ENCODE assay signal across 25 cellular contexts in the genomic region with DNA sequence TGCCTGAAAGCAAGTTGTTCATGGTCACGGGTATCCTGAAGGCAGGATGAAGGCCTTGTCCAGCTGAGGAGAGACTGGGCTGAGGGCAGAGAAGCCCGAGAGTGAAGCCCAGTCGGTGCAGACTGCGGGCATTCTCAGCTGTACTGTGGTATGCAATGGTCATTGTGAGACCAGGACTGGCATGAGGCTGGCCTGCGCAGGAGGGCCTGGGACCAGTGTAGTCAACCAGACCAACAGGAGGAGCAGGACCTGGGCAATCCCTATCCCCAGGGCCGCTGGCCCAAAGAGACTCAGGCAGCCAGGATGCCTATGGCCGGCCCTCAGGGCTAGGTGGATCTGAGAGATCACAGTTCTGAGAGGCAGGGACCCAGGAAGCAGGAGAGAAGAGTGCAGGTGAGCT.
"Had no signal": no experiment of that assay in that cellular context is flagged by ENCODE, and none has a peak within 500 bp of the region (broad histone marks: within the 10 kb centered on the region; RNA-seq: fewer than 3 reads in every experiment).

No MANE protein-coding gene starts in this region.

- H3K9me3 Mint-ChIP-seq: immature natural killer cell; naive thymus-derived CD4-positive, alpha-beta T cell; natural killer cell treated with Interleukin-12 subunit alpha and Interleukin-12 subunit beta and Interleukin-15 and Interleukin-18, amount 100 ng/mL, for 72 hours; stimulated activated naive CD8-positive, alpha-beta T cell treated with anti-CD3 and anti-CD28 coated beads, Interleukin-15, Interleukin-2, amounts not matched to agents 100 ng/mL and 50 ng/mL, for 24 hours had no signal

- H3K4me3 Mint-ChIP-seq: immature natural killer cell; naive thymus-derived CD4-positive, alpha-beta T cell; natural killer cell treated with Interleukin-12 subunit alpha and Interleukin-12 subunit beta and Interleukin-15 and Interleukin-18, amount 100 ng/mL, for 72 hours; stimulated activated naive CD8-positive, alpha-beta T cell treated with anti-CD3 and anti-CD28 coated beads, Interleukin-15, Interleukin-2, amounts not matched to agents 100 ng/mL and 50 ng/mL, for 24 hours had no signal

- H3K36me3 ChIP-seq: pancreas, prostate gland, thoracic aorta had no signal

- H3K27me3 Mint-ChIP-seq: naive thymus-derived CD4-positive, alpha-beta T cell; stimulated activated naive CD8-positive, alpha-beta T cell treated with anti-CD3 and anti-CD28 coated beads, Interleukin-15, Interleukin-2, amounts not matched to agents 100 ng/mL and 50 ng/mL, for 24 hours had no signal

- H3K4me3 ChIP-seq: left ventricle myocardium inferior, lung, mucosa of descending colon, pancreas, prostate gland, skin epidermis, suprapubic skin, thoracic aorta, tibial artery, upper lobe of right lung had no signal

- H3K9me3 ChIP-seq: left ventricle myocardium inferior, mucosa of descending colon, pancreas, prostate gland, suprapubic skin, thoracic aorta, tibial artery, upper lobe of right lung had no signal

- H3K27ac Mint-ChIP-seq: immature natural killer cell; natural killer cell treated with Interleukin-12 subunit alpha and Interleukin-12 subunit beta and Interleukin-15 and Interleukin-18, amount 100 ng/mL, for 72 hours; stimulated activated naive CD8-positive, alpha-beta T cell treated with anti-CD3 and anti-CD28 coated beads, Interleukin-15, Interleukin-2, amounts not matched to agents 100 ng/mL and 50 ng/mL, for 24 hours had no signal

- ATAC-seq: mucosa of descending colon; naive thymus-derived CD4-positive, alpha-beta T cell; pancreas; right cardiac atrium; sciatic nerve; upper lobe of right lung had no signal

- DNase-seq: hypothalamus; immature natural killer cell; left ventricle myocardium inferior; midbrain; mucosa of descending colon; naive thymus-derived CD4-positive, alpha-beta T cell; nucleus accumbens; pancreas; retina; right cardiac atrium; stimulated activated CD4-positive, alpha-beta T cell treated with anti-CD3 and anti-CD28 coated beads, Interleukin-12 subunit alpha, Interleukin-12 subunit beta, amount 100 ng/mL, for 4 hours; stimulated activated CD4-positive, alpha-beta T cell treated with anti-CD3 and anti-CD28 coated beads, Interleukin-15, amount 100 ng/mL, for 24 hours; stimulated activated CD4-positive, alpha-beta T cell treated with anti-CD3 and anti-CD28 coated beads, Interleukin-2, amount 100 ng/mL, for 24 hours; stimulated activated CD4-positive, alpha-beta T cell treated with anti-CD3 and anti-CD28 coated beads, Interleukin-4, amount 100 ng/mL, for 1 hour; stimulated activated naive CD4-positive, alpha-beta T cell; tibial artery; upper lobe of right lung had no signal

- H3K4me1 ChIP-seq: pancreas, prostate gland, suprapubic skin, upper lobe of right lung had no signal

- H3K27me3 ChIP-seq: pancreas, suprapubic skin, tibial artery, upper lobe of right lung had no signal

- H3K27ac ChIP-seq: left ventricle myocardium inferior, pancreas, prostate gland, skin epidermis, suprapubic skin, thoracic aorta, tibial artery, upper lobe of right lung had no signal

- H3K4me1 Mint-ChIP-seq: immature natural killer cell had no signal
